Comparison of ENCODE assay signal across 1 cellular context in genomic region chr10:132451506-132452215, GRCh38.
TF ChIP-seq lines count a peak whose summit lies in the region.

No MANE protein-coding gene starts in this region.

TF ChIP-seq in H1, 55 proteins besides CTCF, POLR2A, EP300 and RAD21 (continued from another document):
- TF ChIP-seq TEAD4 (IDR thresholded peaks at IDR 0.05; ENCODE audit: low read depth, low read length) (no peak), TAF1 (IDR thresholded peaks at IDR 0.05; ENCODE audit: low read depth, low read length) (no peak), PHF8 (conservative IDR thresholded peaks at IDR 0.05; ENCODE audit: low read depth, low read length) (no peak), SAP30 (IDR thresholded peaks at IDR 0.05; ENCODE audit: insufficient read depth, insufficient replicate concordance, low read length) (no peak), ZNF274 (IDR thresholded peaks at IDR 0.05; ENCODE audit: borderline replicate concordance, extremely low read depth, low read length) (no peak), HDAC6 (IDR thresholded peaks at IDR 0.05; ENCODE audit: low read depth, low read length) (no peak), CREB1 (IDR thresholded peaks at IDR 0.05) (no peak), SP2 (IDR thresholded peaks at IDR 0.05; ENCODE audit: low read length) (no peak), BCL11A (IDR thresholded peaks at IDR 0.05; ENCODE audit: low read depth in 2 of 2, low read length in 2 of 2) (no peak), RNF2 (IDR thresholded peaks at IDR 0.05; ENCODE audit: borderline replicate concordance, low read depth, low read length, missing control alignments, poor library complexity, severe bottlenecking) (no peak), TCF12 (IDR thresholded peaks at IDR 0.05; ENCODE audit: low read depth, low read length) (no peak), JUN (IDR thresholded peaks at IDR 0.05; ENCODE audit: low read depth, low read length) (no peak), BACH1 (IDR thresholded peaks at IDR 0.05; ENCODE audit: low read length) (no peak), RBBP5 (IDR thresholded peaks at IDR 0.05; ENCODE audit: borderline replicate concordance, low read depth, low read length) (no peak), CBX5 (IDR thresholded peaks at IDR 0.05; ENCODE audit: low read depth, low read length) (no peak), CTBP2 (IDR thresholded peaks at IDR 0.05; ENCODE audit: borderline replicate concordance, insufficient read depth, insufficient read length, low read length) (no peak)
- TF ChIP-seq, protein P1, sequence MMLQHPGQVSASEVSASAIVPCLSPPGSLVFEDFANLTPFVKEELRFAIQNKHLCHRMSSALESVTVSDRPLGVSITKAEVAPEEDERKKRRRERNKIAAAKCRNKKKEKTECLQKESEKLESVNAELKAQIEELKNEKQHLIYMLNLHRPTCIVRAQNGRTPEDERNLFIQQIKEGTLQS (IDR thresholded peaks at IDR 0.05; ENCODE audit: insufficient read depth, low read depth, low read length): no peak
